7 cellular contexts compared by ENCODE assay signal in the genomic region with DNA sequence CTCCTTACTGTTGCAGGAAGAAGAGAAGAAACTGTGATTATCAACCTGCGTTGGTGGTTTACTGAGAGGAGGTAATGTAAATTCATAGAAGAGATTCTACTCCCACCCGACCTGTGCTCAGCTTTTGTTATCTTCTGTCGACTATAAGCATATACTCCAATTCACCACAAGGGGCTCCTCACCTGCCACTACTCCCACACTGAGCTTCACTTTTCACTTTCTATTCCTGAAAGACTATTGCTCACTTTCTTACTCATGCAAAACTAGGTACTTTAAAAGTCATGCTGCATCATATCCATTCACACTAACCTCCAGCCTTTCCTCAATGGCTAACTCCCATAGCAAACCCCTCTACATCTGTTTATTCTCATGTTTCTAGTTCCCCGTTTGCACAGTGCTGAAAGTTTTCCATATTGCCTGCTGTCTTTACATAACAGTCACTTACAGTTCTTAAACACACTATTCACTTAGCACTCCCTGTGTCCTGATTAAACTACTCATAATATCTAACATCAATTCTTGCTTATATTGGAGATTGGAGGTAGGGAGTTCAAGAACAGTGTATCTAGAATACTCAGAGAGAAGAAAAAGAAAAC.
A peak's percentile ranks its signal among the peaks of the same experiment; 100 is the strongest.
DNase-seq lines count a peak whose midpoint lies in the region; ATAC-seq and TF ChIP-seq lines count a peak whose summit lies in the region.

No MANE protein-coding gene starts in this region.

- H3K4me3 ChIP-seq in heart left ventricle: peak overlapping the region in 1 of 12 donors; percentile 10

- no peak overlapping the region for H3K27ac ChIP-seq in heart left ventricle

- TF ChIP-seq CTCF in GM12874 (IDR thresholded peaks at IDR 0.05; ENCODE audit: insufficient read depth, low read depth, low read length) (peak; percentile 67), heart left ventricle (IDR thresholded peaks at IDR 0.05) (peak; percentile 5 to 52 (median 28))

- no peaks in the 10 kb centered on the region for H3K27me3 ChIP-seq in heart left ventricle

- H3K9me3 ChIP-seq in heart left ventricle: peaks cover 0 to 12% (median under 1%) of the 10 kb centered on the region in 12 donors

- no peak for TF ChIP-seq POLR2A in heart left ventricle (IDR thresholded peaks at IDR 0.05)

- 24 to 32% (median 28%) methylated on average over 4 of the region's 4 CpGs for WGBS in heart left ventricle, 4 donors

- intact Hi-C loops in heart left ventricle (cut with DNase I): no loop called here

- peaks cover 0 to 3% (median 0%) of the 10 kb centered on the region in 12 donors for H3K4me1 ChIP-seq in heart left ventricle

- no peaks in the 10 kb centered on the region for H3K36me3 ChIP-seq in heart left ventricle

- peak; percentile 95 for ATAC-seq in GM21381 (IDR thresholded peaks at IDR 0.05; ENCODE audit: unreplicated experiment)
- peak; percentile 99 for ATAC-seq in HG03460 (IDR thresholded peaks at IDR 0.05; ENCODE audit: unreplicated experiment)
- peak in 1 of 4 donors; percentile 45 for ATAC-seq in heart left ventricle

- DNase-seq in SHP77 treated with DMSO at 0.1 percent for 48 hours (lab: John Stamatoyannopoulos, UW) (peak; percentile 12), heart left ventricle (no peak), stromal cell of bone marrow (ENCODE audit: low read depth) (peak; percentile 23)
- no peak for DNase-seq in stimulated activated CD8-positive, alpha-beta memory T cell treated with anti-CD3 and anti-CD28 coated beads, Interleukin-4, amount 100 ng/mL, for 48 hours

Comparison
In these comparisons a context has a peak if more than half of its experiments do, and no peak if none do; other contexts are left out.
1. DNase-seq: peak in SHP77 treated with DMSO at 0.1 percent for 48 hours (single experiment) and stromal cell of bone marrow (single experiment); none in heart left ventricle (0 of 5) and stimulated activated CD8-positive, alpha-beta memory T cell treated with anti-CD3 and anti-CD28 coated beads, Interleukin-4, amount 100 ng/mL, for 48 hours (single experiment).